ENCODE assay signal across 17 cellular contexts in genomic region chr11:100810146-100810545, GRCh38.
DNase-seq lines count a peak whose midpoint lies in the region; ATAC-seq and FAIRE-seq lines count a peak whose summit lies in the region.
"Had no signal": no experiment of that assay in that cellular context is flagged by ENCODE, and none has a peak within 500 bp of the region (broad histone marks: within the 10 kb centered on the region; RNA-seq: fewer than 3 reads in every experiment).

No MANE protein-coding gene starts in this region.

- H3K4me3 ChIP-seq in aorta (ENCODE audit: low read length in 2 of 2): no peak overlapping the region
- H3K4me3 ChIP-seq: stomach had no signal

- no peaks in the 10 kb centered on the region for H3K27me3 ChIP-seq in aorta (ENCODE audit: control insufficient read depth in 1 of 2, insufficient read depth in 2 of 2, low read length in 1 of 2)
- H3K27me3 ChIP-seq: stomach had no signal

- no peaks in the 10 kb centered on the region for H3K36me3 ChIP-seq in aorta (ENCODE audit: control insufficient read depth in 1 of 2, insufficient read depth in 2 of 2, low read length in 1 of 2)
- H3K36me3 ChIP-seq: stomach, WERI-Rb-1 had no signal

- WGBS in aorta, 2 donors: 89 to 90% methylated on average over 2 of the region's 2 CpGs

- peak; percentile 93 for FAIRE-seq in RCC 7860 (lab: Jason Lieb, UNC)
- FAIRE-seq: HepG2 had no signal

- H3K4me1 ChIP-seq in aorta (ENCODE audit: control insufficient read depth in 1 of 2, insufficient read depth in 2 of 2, low read length in 2 of 2): no peaks in the 10 kb centered on the region

- intact Hi-C loops in aorta (cut with DNase I): no loop called here

- peak; percentile 55 for ATAC-seq in HG02610 (IDR thresholded peaks at IDR 0.05; ENCODE audit: unreplicated experiment)
- ATAC-seq in aorta (ENCODE audit: low FRiP score): no peak
- ATAC-seq: HepG2 had no signal

- DNase-seq in ELR (ENCODE audit: low read depth): peak; percentile 64
- DNase-seq in RCC 7860 (ENCODE audit: low spot score): peak; percentile 54
- peak; percentile 54 for DNase-seq in iris pigment epithelial cell (ENCODE audit: low read depth)
- DNase-seq in stimulated activated naive CD4-positive, alpha-beta T cell treated with Interleukin-2 at 50 U/mL for 16 hours (lab: John Stamatoyannopoulos, UW): no peak
- DNase-seq in aorta: no peak
- DNase-seq in C1 segment of cervical spinal cord (lab: John Stamatoyannopoulos, UW): no peak
- no peak for DNase-seq in DMS79 treated with DMSO at 0.1 percent for 48 hours (lab: John Stamatoyannopoulos, UW)
- DNase-seq: amygdala, NCI-H146, NCI-H748 treated with DMSO at 0.1 percent for 48 hours, retina, SIG-M5, stomach, WERI-Rb-1 had no signal

- no peaks in the 10 kb centered on the region for H3K9me3 ChIP-seq in aorta (ENCODE audit: control insufficient read depth, low read length)
- H3K9me3 ChIP-seq: stomach had no signal

- no peak overlapping the region for H3K27ac ChIP-seq in aorta (ENCODE audit: low read depth in 1 of 2, low read length in 2 of 2)
- H3K27ac ChIP-seq: C4-2B, WERI-Rb-1 had no signal

Comparison
In these comparisons a context has a peak if more than half of its experiments do, and no peak if none do; other contexts are left out.
1. DNase-seq: peak in ELR (single experiment), RCC 7860 (single experiment) and iris pigment epithelial cell (single experiment); none in stimulated activated naive CD4-positive, alpha-beta T cell treated with Interleukin-2 at 50 U/mL for 16 hours (single experiment), aorta (0 of 2), C1 segment of cervical spinal cord (0 of 14) and DMS79 treated with DMSO at 0.1 percent for 48 hours (single experiment).